Comparison of ENCODE assay signal across 35 cellular contexts in the genomic region with DNA sequence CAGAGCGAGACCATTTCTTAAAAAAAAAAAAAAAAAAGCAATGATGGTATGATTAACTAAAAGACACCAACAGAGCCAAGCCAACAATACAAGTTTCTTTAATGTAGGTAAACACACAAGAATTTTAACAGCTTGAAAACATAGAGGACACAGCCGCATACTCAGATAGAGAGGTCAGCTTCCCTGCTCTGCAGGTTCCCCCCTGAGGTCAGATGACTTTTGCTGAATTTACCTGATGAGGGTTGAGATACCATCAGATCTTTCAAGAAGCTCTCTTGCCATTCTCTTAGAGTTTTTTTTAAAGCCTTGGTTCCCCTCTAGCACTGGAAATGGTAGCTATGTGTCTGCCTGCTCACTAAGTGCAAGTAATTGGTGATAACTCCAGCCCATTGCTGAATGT.
"Had no signal": no experiment of that assay in that cellular context is flagged by ENCODE, and none has a peak within 500 bp of the region (broad histone marks: within the 10 kb centered on the region; RNA-seq: fewer than 3 reads in every experiment).

No MANE protein-coding gene starts in this region.

- H3K9me3 ChIP-seq: adrenal gland, body of pancreas, breast epithelium had no signal

- H3K27ac Mint-ChIP-seq: activated B cell treated with CpG ODN at 0.5 μM for 24 hours; activated CD4-positive, alpha-beta memory T cell treated with anti-CD3 and anti-CD28 coated beads for 36 hours; activated CD4-positive, alpha-beta T cell treated with anti-CD3 and anti-CD28 coated beads, Interleukin-2, amount 10 ng/mL, durations not matched to agents 24 days and 14 days; activated CD8-positive, alpha-beta T cell treated with anti-CD3 and anti-CD28 coated beads for 36 hours; activated naive CD4-positive, alpha-beta T cell treated with anti-CD3 and anti-CD28 coated beads for 36 hours; activated naive CD4-positive, alpha-beta T cell treated with anti-CD3 and anti-CD28 coated beads, Interleukin-2, amount 50 U/mL, for 72 hours; activated naive CD8-positive, alpha-beta T cell treated with anti-CD3 and anti-CD28 coated beads for 36 hours; activated T-cell treated with anti-CD3 and anti-CD28 coated beads, Interleukin-2, amount 50 U/mL, for 72 hours; activated T-helper 1 cell treated with anti-CD3 and anti-CD28 coated beads, Interleukin-12 subunit alpha, Interleukin-12 subunit beta, Interleukin-2, Interleukin-4 antibody, amounts not matched to agents 30 ng/mL and 10 ng/mL and 1 ng/mL, durations not matched to agents 14 hours and 24 hours and 36 hours; activated T-helper 17 cell treated with anti-CD3 and anti-CD28 coated beads, Interleukin-2, amount 50 U/mL, for 72 hours; T-helper 1 cell treated with Interleukin-12 subunit alpha and Interleukin-12 subunit beta and Interleukin-4 antibody, amounts not matched to agents 30 μg/mL and 1 μg/mL, for 36 hours; T-helper 2 cell treated with Interferon-gamma antibody and Interleukin-4, amounts not matched to agents 5 μg/mL and 100 μg/mL, for 36 hours had no signal

- H3K9me3 Mint-ChIP-seq: activated B cell treated with CpG ODN at 0.5 μM for 24 hours; activated CD4-positive, alpha-beta memory T cell treated with anti-CD3 and anti-CD28 coated beads for 36 hours; activated CD4-positive, alpha-beta T cell treated with anti-CD3 and anti-CD28 coated beads, Interleukin-2, amount 10 ng/mL, durations not matched to agents 24 days and 14 days; activated CD8-positive, alpha-beta T cell treated with anti-CD3 and anti-CD28 coated beads for 36 hours; activated naive CD4-positive, alpha-beta T cell treated with anti-CD3 and anti-CD28 coated beads for 36 hours; activated naive CD4-positive, alpha-beta T cell treated with anti-CD3 and anti-CD28 coated beads, Interleukin-2, amount 50 U/mL, for 72 hours; activated naive CD8-positive, alpha-beta T cell treated with anti-CD3 and anti-CD28 coated beads for 36 hours; activated T-cell treated with anti-CD3 and anti-CD28 coated beads, Interleukin-2, amount 50 U/mL, for 4 hours; activated T-cell treated with anti-CD3 and anti-CD28 coated beads, Interleukin-2, amount 50 U/mL, for 72 hours; activated T-helper 1 cell treated with anti-CD3 and anti-CD28 coated beads, Interleukin-12 subunit alpha, Interleukin-12 subunit beta, Interleukin-2, Interleukin-4 antibody, amounts not matched to agents 30 ng/mL and 10 ng/mL and 1 ng/mL, durations not matched to agents 14 hours and 24 hours and 36 hours; activated T-helper 17 cell treated with anti-CD3 and anti-CD28 coated beads, Interleukin-2, amount 50 U/mL, for 72 hours; T-helper 1 cell treated with Interleukin-12 subunit alpha and Interleukin-12 subunit beta and Interleukin-4 antibody, amounts not matched to agents 30 μg/mL and 1 μg/mL, for 36 hours; T-helper 2 cell treated with Interferon-gamma antibody and Interleukin-4, amounts not matched to agents 5 μg/mL and 100 μg/mL, for 36 hours had no signal

- H3K36me3 ChIP-seq: adrenal gland, brain microvascular endothelial cell, breast epithelium had no signal

- H3K27me3 ChIP-seq: adrenal gland, body of pancreas, brain microvascular endothelial cell, breast epithelium had no signal

- H3K27me3 Mint-ChIP-seq: activated B cell treated with CpG ODN at 0.5 μM for 24 hours; activated CD4-positive, alpha-beta memory T cell treated with anti-CD3 and anti-CD28 coated beads for 36 hours; activated CD8-positive, alpha-beta T cell treated with anti-CD3 and anti-CD28 coated beads for 36 hours had no signal

- H3K4me3 Mint-ChIP-seq: activated B cell treated with CpG ODN at 0.5 μM for 24 hours; activated CD4-positive, alpha-beta memory T cell treated with anti-CD3 and anti-CD28 coated beads for 36 hours; activated CD4-positive, alpha-beta T cell treated with anti-CD3 and anti-CD28 coated beads, Interleukin-2, amount 10 ng/mL, durations not matched to agents 24 days and 14 days; activated CD8-positive, alpha-beta T cell treated with anti-CD3 and anti-CD28 coated beads for 36 hours; activated naive CD4-positive, alpha-beta T cell treated with anti-CD3 and anti-CD28 coated beads for 36 hours; activated naive CD8-positive, alpha-beta T cell treated with anti-CD3 and anti-CD28 coated beads for 36 hours; activated T-cell treated with anti-CD3 and anti-CD28 coated beads, Interleukin-2, amount 50 U/mL, for 4 hours; activated T-cell treated with anti-CD3 and anti-CD28 coated beads, Interleukin-2, amount 50 U/mL, for 72 hours; activated T-helper 1 cell treated with anti-CD3 and anti-CD28 coated beads, Interleukin-12 subunit alpha, Interleukin-12 subunit beta, Interleukin-2, Interleukin-4 antibody, amounts not matched to agents 30 ng/mL and 10 ng/mL and 1 ng/mL, durations not matched to agents 14 hours and 24 hours and 36 hours; activated T-helper 17 cell treated with anti-CD3 and anti-CD28 coated beads, Interleukin-2, amount 50 U/mL, for 72 hours; T-helper 1 cell treated with Interleukin-12 subunit alpha and Interleukin-12 subunit beta and Interleukin-4 antibody, amounts not matched to agents 30 μg/mL and 1 μg/mL, for 36 hours; T-helper 2 cell treated with Interferon-gamma antibody and Interleukin-4, amounts not matched to agents 5 μg/mL and 100 μg/mL, for 36 hours had no signal

- ATAC-seq: activated CD8-positive, alpha-beta T cell treated with anti-CD3 and anti-CD28 coated beads for 36 hours; activated naive CD4-positive, alpha-beta T cell treated with anti-CD3 and anti-CD28 coated beads, Interleukin-2, amount 50 U/mL, for 72 hours; activated T-cell treated with anti-CD3 and anti-CD28 coated beads, Interleukin-2, amount 50 U/mL, for 4 hours; activated T-cell treated with anti-CD3 and anti-CD28 coated beads, Interleukin-2, amount 50 U/mL, for 72 hours; activated T-helper 17 cell treated with anti-CD3 and anti-CD28 coated beads, Interleukin-2, amount 50 U/mL, for 72 hours; body of pancreas had no signal

- H3K27ac ChIP-seq: adrenal gland, body of pancreas, brain microvascular endothelial cell, breast epithelium, VCaP had no signal

- H3K4me1 ChIP-seq: adrenal gland, body of pancreas, breast epithelium had no signal

- DNase-seq: activated B cell treated with CpG ODN at 0.5 μM for 24 hours; activated CD4-positive, alpha-beta memory T cell treated with anti-CD3 and anti-CD28 coated beads for 36 hours; activated CD4-positive, alpha-beta T cell treated with anti-CD3 and anti-CD28 coated beads for 4 hours; activated CD4-positive, alpha-beta T cell treated with anti-CD3 and anti-CD28 coated beads, Interleukin-2, amount 10 ng/mL, durations not matched to agents 24 days and 14 days; activated CD4-positive, alpha-beta T cell treated with anti-CD3 and anti-CD28 coated beads, Interleukin-2, amount 50 U/mL, for 1 hour; activated CD4-positive, alpha-beta T cell treated with anti-CD3 and anti-CD28 coated beads, Interleukin-2, amount 50 U/mL, for 4 hours; activated CD4-positive, CD25-positive, alpha-beta regulatory T cell treated with anti-CD3 and anti-CD28 coated beads, Interleukin-2, amount 50 U/mL, for 72 hours; activated CD8-positive, alpha-beta memory T cell treated with anti-CD3 and anti-CD28 coated beads, Interleukin-2, amount 50 U/mL, for 4 hours; activated CD8-positive, alpha-beta T cell treated with anti-CD3 and anti-CD28 coated beads for 36 hours; activated effector memory CD4-positive, alpha-beta T cell treated with anti-CD3 and anti-CD28 coated beads, Interleukin-2, amount 50 U/mL, for 16 hours; activated gamma-delta T cell treated with Interleukin-2 at 50 U/mL for 16 hours; activated naive CD4-positive, alpha-beta T cell; activated naive CD4-positive, alpha-beta T cell treated with anti-CD3 and anti-CD28 coated beads for 36 hours; activated naive CD4-positive, alpha-beta T cell treated with anti-CD3 and anti-CD28 coated beads, Interleukin-2, amount 50 U/mL, for 16 hours; activated naive CD8-positive, alpha-beta T cell treated with anti-CD3 and anti-CD28 coated beads for 36 hours; activated T-cell treated with anti-CD3 and anti-CD28 coated beads for 4 hours; activated T-cell treated with anti-CD3 and anti-CD28 coated beads, Interleukin-2, amount 50 U/mL, for 1 hour; activated T-cell treated with anti-CD3 and anti-CD28 coated beads, Interleukin-2, amount 50 U/mL, for 4 hours; activated T-cell treated with anti-CD3 and anti-CD28 coated beads, Interleukin-2, amount 50 U/mL, for 72 hours; adrenal gland; amniotic stem cell; aorta; body of pancreas; brain microvascular endothelial cell; central memory CD4-positive, alpha-beta T cell; T-helper 1 cell; T-helper 2 cell; T-helper 9 cell had no signal

- H3K4me3 ChIP-seq: adrenal gland, body of pancreas, breast epithelium had no signal

- H3K4me1 Mint-ChIP-seq: activated B cell treated with CpG ODN at 0.5 μM for 24 hours; activated CD4-positive, alpha-beta T cell treated with anti-CD3 and anti-CD28 coated beads, Interleukin-2, amount 10 ng/mL, durations not matched to agents 24 days and 14 days; activated naive CD8-positive, alpha-beta T cell treated with anti-CD3 and anti-CD28 coated beads for 36 hours; activated T-helper 17 cell treated with anti-CD3 and anti-CD28 coated beads, Interleukin-2, amount 50 U/mL, for 72 hours had no signal

- H3K36me3 Mint-ChIP-seq: activated CD4-positive, alpha-beta memory T cell treated with anti-CD3 and anti-CD28 coated beads for 36 hours; activated naive CD4-positive, alpha-beta T cell treated with anti-CD3 and anti-CD28 coated beads, Interleukin-2, amount 50 U/mL, for 72 hours; activated naive CD8-positive, alpha-beta T cell treated with anti-CD3 and anti-CD28 coated beads for 36 hours had no signal
